ENCODE assay signal across 8 cellular contexts in genomic region chr7:81887098-81887497, GRCh38.
A peak's percentile ranks its signal among the peaks of the same experiment; 100 is the strongest.
DNase-seq lines count a peak whose midpoint lies in the region; ATAC-seq and TF ChIP-seq lines count a peak whose summit lies in the region.

No MANE protein-coding gene starts in this region.

- H3K4me3 ChIP-seq in DOHH2 (ENCODE audit: low read length) (no peak overlapping the region), hepatocyte (no peak overlapping the region)

- no peak for TF ChIP-seq CTCF in DOHH2 (IDR thresholded peaks at IDR 0.05; ENCODE audit: low read depth, low read length, poor library complexity, severe bottlenecking)
- TF ChIP-seq CTCF in hepatocyte (IDR thresholded peaks at IDR 0.05; ENCODE audit: poor library complexity) = no peak
- no peak for TF ChIP-seq CTCF in GM13976 (IDR thresholded peaks at IDR 0.05; ENCODE audit: borderline replicate concordance, control extremely low read depth, extremely low read depth, insufficient read depth, missing control alignments)

- H3K9me2 ChIP-seq in DOHH2 (replicated peaks; ENCODE audit: control insufficient read depth, low read length) (no peaks in the 10 kb centered on the region), hepatocyte (replicated peaks; ENCODE audit: insufficient read depth) (no peaks in the 10 kb centered on the region)

- in situ Hi-C loops in GM13976 (cut with MboI; ENCODE audit: low sequenced_read_pairs, unreplicated experiment) = no loop called here

- H2AFZ ChIP-seq in hepatocyte = no peak overlapping the region

- H3K9me3 ChIP-seq in DOHH2 (ENCODE audit: control insufficient read depth, insufficient read depth, low read length) = no peaks in the 10 kb centered on the region
- no peaks in the 10 kb centered on the region for H3K9me3 ChIP-seq in hepatocyte (ENCODE audit: low read depth)

- no peaks in the 10 kb centered on the region for H3K36me3 ChIP-seq in DOHH2 (ENCODE audit: control insufficient read depth, low read length)
- no peaks in the 10 kb centered on the region for H3K36me3 ChIP-seq in hepatocyte (replicated peaks; ENCODE audit: insufficient read depth, low read depth)

- H4K20me1 ChIP-seq in DOHH2 (ENCODE audit: control insufficient read depth, insufficient read depth, low read depth, low read length) (no peaks in the 10 kb centered on the region), hepatocyte (ENCODE audit: insufficient read depth, poor library complexity, severe bottlenecking) (no peaks in the 10 kb centered on the region)

- no peaks in the 10 kb centered on the region for H3F3A ChIP-seq in DOHH2 (ENCODE audit: control insufficient read depth, insufficient read depth)

- H3K27me3 ChIP-seq in DOHH2 (ENCODE audit: control insufficient read depth, low read length) (no peaks in the 10 kb centered on the region), hepatocyte (no peaks in the 10 kb centered on the region)

- ATAC-seq in GM21723 (IDR thresholded peaks at IDR 0.05; ENCODE audit: unreplicated experiment) = peak; percentile 43

- H3K27ac ChIP-seq in DOHH2 (ENCODE audit: low read depth, low read length) = no peak overlapping the region
- no peak overlapping the region for H3K27ac ChIP-seq in hepatocyte

- peak; percentile 78 to 82 for DNase-seq in Kasumi-1 (lab: John Stamatoyannopoulos, UW)
- DNase-seq in RKO (ENCODE audit: low spot score) = peak; percentile 9
- DNase-seq in NCI-H2227 (lab: John Stamatoyannopoulos, UW; ENCODE audit: unreplicated experiment) = no peak
- DNase-seq in hepatocyte (ENCODE audit: low spot score) = no peak
- DNase-seq in GM13976 (ENCODE audit: low spot score) = no peak
- DNase-seq in DMS114 treated with DMSO at 0.1 percent for 48 hours (lab: John Stamatoyannopoulos, UW; ENCODE audit: unreplicated experiment) = no peak

- peaks cover 20% of the 10 kb centered on the region for H3K4me1 ChIP-seq in DOHH2 (ENCODE audit: control insufficient read depth, low read length)
- H3K4me1 ChIP-seq in hepatocyte (ENCODE audit: insufficient read depth) = no peaks in the 10 kb centered on the region

- H3K79me2 ChIP-seq in DOHH2 (ENCODE audit: control insufficient read depth, low read length) = no peaks in the 10 kb centered on the region
- H3K79me2 ChIP-seq in hepatocyte = no peaks in the 10 kb centered on the region

- peak overlapping the region; percentile 28 for H3K4me2 ChIP-seq in DOHH2 (ENCODE audit: low read length)
- no peak overlapping the region for H3K4me2 ChIP-seq in hepatocyte

Comparison
In these comparisons a context has a peak if more than half of its experiments do, and no peak if none do; other contexts are left out.
1. DNase-seq: peak in Kasumi-1 (2 of 2) and RKO (single experiment); none in NCI-H2227 (single experiment), hepatocyte (single experiment), GM13976 (single experiment) and DMS114 treated with DMSO at 0.1 percent for 48 hours (single experiment).